ENCODE assay signal across 8 cellular contexts in the genomic region with DNA sequence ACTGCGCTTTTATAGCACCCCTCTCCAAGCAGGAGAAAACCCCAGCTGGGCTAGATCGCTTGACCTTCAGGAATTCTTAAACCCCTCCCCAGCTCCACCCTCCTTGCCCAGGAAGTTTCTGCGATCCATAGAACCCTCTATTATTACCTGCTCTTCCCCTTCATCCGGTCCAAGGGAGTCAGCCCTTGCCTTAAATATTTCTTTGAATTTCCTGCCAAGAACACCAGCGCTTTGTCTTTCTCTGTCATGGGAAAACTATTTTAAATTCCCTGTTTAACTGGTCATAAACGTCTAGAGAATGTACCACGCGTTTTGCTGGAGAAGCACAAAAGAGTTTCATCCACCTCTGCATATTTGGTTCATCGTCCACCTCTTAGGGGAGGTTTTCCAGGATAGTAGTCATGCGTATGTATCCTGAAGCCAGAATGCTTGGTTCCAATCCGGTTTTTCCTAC. TPM values are rescaled to one million over a fixed set of nuclear protein-coding genes. Genes with fewer than 3 reads are reported as not detected.
A peak's percentile ranks its signal among the peaks of the same experiment; 100 is the strongest.
DNase-seq lines count a peak whose midpoint lies in the region; ATAC-seq and TF ChIP-seq lines count a peak whose summit lies in the region.

No MANE protein-coding gene starts in this region.

- H3K9ac ChIP-seq in mucosa of stomach (ENCODE audit: low read length) = peak overlapping the region; percentile 93

- H3K9me3 Mint-ChIP-seq in stimulated activated naive CD8-positive, alpha-beta T cell treated with anti-CD3 and anti-CD28 coated beads, Interleukin-15, Interleukin-2, amounts not matched to agents 100 ng/mL and 50 ng/mL, for 24 hours = no peaks in the 10 kb centered on the region

- no peaks in the 10 kb centered on the region for H3K36me3 Mint-ChIP-seq in stimulated activated naive CD8-positive, alpha-beta T cell treated with anti-CD3 and anti-CD28 coated beads, Interleukin-15, Interleukin-2, amounts not matched to agents 100 ng/mL and 50 ng/mL, for 24 hours (ENCODE audit: low read depth)

- ATAC-seq in stimulated activated naive CD8-positive, alpha-beta T cell treated with anti-CD3 and anti-CD28 coated beads, Interleukin-15, Interleukin-2, amounts not matched to agents 100 U/mL and 50 U/mL, for 24 hours = no peak

- H3K27ac Mint-ChIP-seq in stimulated activated naive CD8-positive, alpha-beta T cell treated with anti-CD3 and anti-CD28 coated beads, Interleukin-15, Interleukin-2, amounts not matched to agents 100 ng/mL and 50 ng/mL, for 24 hours = peak overlapping the region; percentile 81

- peaks cover 16% of the 10 kb centered on the region for H3K27me3 Mint-ChIP-seq in stimulated activated naive CD8-positive, alpha-beta T cell treated with anti-CD3 and anti-CD28 coated beads, Interleukin-15, Interleukin-2, amounts not matched to agents 100 ng/mL and 50 ng/mL, for 24 hours

- no peaks in the 10 kb centered on the region for H3K4me1 ChIP-seq in mucosa of stomach (ENCODE audit: control insufficient read depth, insufficient read depth, low read length)

- no peak for TF ChIP-seq CTCF in dorsolateral prefrontal cortex (IDR thresholded peaks at IDR 0.05 in 54 of 56, conservative IDR thresholded peaks at IDR 0.05 in 2 of 56; ENCODE audit: low read depth in 1 of 56, partially characterized antibody in 56 of 56)

- no peak for DNase-seq in stimulated activated naive CD8-positive, alpha-beta T cell treated with anti-CD3 and anti-CD28 coated beads, Interleukin-15, Interleukin-2, amounts not matched to agents 100 U/mL and 50 U/mL, for 24 hours
- peak; percentile 18 for DNase-seq in MG63
- no peak for DNase-seq in dorsolateral prefrontal cortex
- DNase-seq in cerebellum (ENCODE audit: low spot score) = no peak
- DNase-seq in NCI-H446 (lab: John Stamatoyannopoulos, UW) = no peak
- no peak for DNase-seq in NOMO-1 treated with DMSO at 0.1 percent for 48 hours (lab: John Stamatoyannopoulos, UW; ENCODE audit: unreplicated experiment)

- H3K4me3 Mint-ChIP-seq in stimulated activated naive CD8-positive, alpha-beta T cell treated with anti-CD3 and anti-CD28 coated beads, Interleukin-15, Interleukin-2, amounts not matched to agents 100 ng/mL and 50 ng/mL, for 24 hours = peak overlapping the region; percentile 97

- H3K27me3 ChIP-seq in MG63 (no peaks in the 10 kb centered on the region), dorsolateral prefrontal cortex (no peaks in the 10 kb centered on the region), mucosa of stomach (ENCODE audit: control insufficient read depth, insufficient read depth, low read length) (no peaks in the 10 kb centered on the region)

- H3K9me3 ChIP-seq in MG63 (peaks cover 11% of the 10 kb centered on the region), mucosa of stomach (ENCODE audit: control insufficient read depth, low read length) (no peaks in the 10 kb centered on the region)

- H3K27ac ChIP-seq in dorsolateral prefrontal cortex = peak overlapping the region in 55 of 59 donors; percentile 53 to 97 (median 89)

- intact Hi-C loops in dorsolateral prefrontal cortex (cut with DNase I) = loop anchor here in 1 of 2 donors (10.0 kb wide), 1 partner anchor 84 kb away; the partner anchor contains the start of genes IFTAP and RAG2

- H3K36me3 ChIP-seq in MG63 (no peaks in the 10 kb centered on the region), mucosa of stomach (ENCODE audit: control insufficient read depth, insufficient read depth, low read length) (no peaks in the 10 kb centered on the region)

- peaks cover 26% of the 10 kb centered on the region for H3K4me1 Mint-ChIP-seq in stimulated activated naive CD8-positive, alpha-beta T cell treated with anti-CD3 and anti-CD28 coated beads, Interleukin-15, Interleukin-2, amounts not matched to agents 100 ng/mL and 50 ng/mL, for 24 hours (ENCODE audit: low read depth)

- peak overlapping the region; percentile 99 for H3K4me3 ChIP-seq in MG63
- peak overlapping the region; percentile 54 to 99 (median 93) for H3K4me3 ChIP-seq in dorsolateral prefrontal cortex
- peak overlapping the region; percentile 90 for H3K4me3 ChIP-seq in mucosa of stomach (ENCODE audit: low read length)

RNA-seq across cellular contexts. Expression of gene TRAF6, which starts 0.5 kb away (rescaled TPM):
- total RNA-seq in MG63 (2014; rRNA removed; shearing (Covaris generic); ENCODE audit: low replicate concordance) = 6.1 and 6.7 TPM in 2 replicates
- total RNA-seq in dorsolateral prefrontal cortex = 10 to 100 TPM; 13.8 to 27.7 (median 20.8) TPM
- 17.0 TPM for total RNA-seq in cerebellum

RNA-seq across cellular contexts. Expression of gene RAG1, which starts 57.2 kb away (rescaled TPM):
- total RNA-seq in MG63 (2014; rRNA removed; shearing (Covaris generic); ENCODE audit: low replicate concordance) = 0.10 TPM in 1 of 2 replicates, not detected in the other
- total RNA-seq in dorsolateral prefrontal cortex = 1 to 10 TPM in 51 of 120 experiments, under 1 TPM in 69; 0.14 to 3.4 (median 0.92) TPM
- 0.36 TPM for total RNA-seq in cerebellum
